Comparison of ENCODE assay signal across 8 cellular contexts in genomic region chr19:38676023-38676877, GRCh38. TPM values are rescaled to one million over a fixed set of nuclear protein-coding genes. Genes with fewer than 3 reads are reported as not detected.
DNase-seq lines count a peak whose midpoint lies in the region; ATAC-seq and TF ChIP-seq lines count a peak whose summit lies in the region.

No MANE protein-coding gene starts in this region.

- intact Hi-C loops in left cardiac atrium (cut with DNase I): no loop called here

- no peaks in the 10 kb centered on the region for H3K27me3 Mint-ChIP-seq in WTC11 (ENCODE audit: low read depth)
- no peaks in the 10 kb centered on the region for H3K27me3 Mint-ChIP-seq in stimulated activated memory B cell treated with anti-CD40 and anti-IgM and Interleukin-4, amounts not matched to agents 10 μg/mL and 1 μg/mL and 100 μg/mL, for 72 hours

- TF ChIP-seq CTCF in WTC11 (IDR thresholded peaks at IDR 0.05): no peak

- peak overlapping the region; percentile 89 for H3K27ac Mint-ChIP-seq in WTC11
- H3K27ac Mint-ChIP-seq in stimulated activated memory B cell treated with anti-CD40 and anti-IgM and Interleukin-4, amounts not matched to agents 10 μg/mL and 1 μg/mL and 100 μg/mL, for 72 hours: peak overlapping the region; percentile 80

- no peaks in the 10 kb centered on the region for H3K9me3 Mint-ChIP-seq in WTC11
- H3K9me3 Mint-ChIP-seq in stimulated activated memory B cell treated with anti-CD40 and anti-IgM and Interleukin-4, amounts not matched to agents 10 μg/mL and 1 μg/mL and 100 μg/mL, for 72 hours: no peaks in the 10 kb centered on the region

- no peak overlapping the region for H3K4me3 Mint-ChIP-seq in WTC11
- H3K4me3 Mint-ChIP-seq in stimulated activated memory B cell treated with anti-CD40 and anti-IgM and Interleukin-4, amounts not matched to agents 10 μg/mL and 1 μg/mL and 100 μg/mL, for 72 hours: no peak overlapping the region

- DNase-seq in HCEC 1CT: peak; percentile 22
- DNase-seq in WTC11 (ENCODE audit: low spot score): no peak
- peak; percentile 52 for DNase-seq in left cardiac atrium
- no peak for DNase-seq in NCI-H526 treated with DMSO at 0.1 percent for 48 hours (lab: John Stamatoyannopoulos, UW)
- DNase-seq in SIG-M5 (lab: John Stamatoyannopoulos, UW): no peak

- POLR2A ChIA-PET in WTC11 (lab: Charles Lee): interaction anchor here (0.6 to 0.9 kb wide), 5 partner anchors 10 to 278 kb away, joined by 3 to 4 read pairs (median 3); partner anchors contain the start of gene ACTN4

- peaks cover 13% of the 10 kb centered on the region for H3K36me3 Mint-ChIP-seq in WTC11
- H3K36me3 Mint-ChIP-seq in stimulated activated memory B cell treated with anti-CD40 and anti-IgM and Interleukin-4, amounts not matched to agents 10 μg/mL and 1 μg/mL and 100 μg/mL, for 72 hours: peaks cover 35% of the 10 kb centered on the region

- peaks cover 62% of the 10 kb centered on the region for H3K4me1 Mint-ChIP-seq in WTC11
- peaks cover 80% of the 10 kb centered on the region for H3K4me1 Mint-ChIP-seq in stimulated activated memory B cell treated with anti-CD40 and anti-IgM and Interleukin-4, amounts not matched to agents 10 μg/mL and 1 μg/mL and 100 μg/mL, for 72 hours

- no peak for ATAC-seq in WTC11
- ATAC-seq in left cardiac atrium: peak; percentile 7 to 16
- no peak for ATAC-seq in stimulated activated memory B cell treated with anti-CD40 and anti-IgM and Interleukin-4, amounts not matched to agents 10 μg/mL and 1 μg/mL and 100 μg/mL, for 72 hours
- ATAC-seq in GM19397 (IDR thresholded peaks at IDR 0.05; ENCODE audit: unreplicated experiment): no peak
- no peak for ATAC-seq in GM18861 (IDR thresholded peaks at IDR 0.05; ENCODE audit: unreplicated experiment)

- CTCF ChIA-PET in WTC11 (lab: Charles Lee): interaction anchor here (0.8 to 2.2 kb wide), 6 partner anchors 10 to 43 kb away, joined by 3 to 9 read pairs (median 5); no protein-coding TSS in a partner anchor

TF ChIP-seq in WTC11, 78 proteins besides CTCF, POLR2A, EP300 and RAD21:
- no peak for TF ChIP-seq JUN (CRISPR knock-in tag; IDR thresholded peaks at IDR 0.05)
- TF ChIP-seq E2F5 (CRISPR knock-in tag; IDR thresholded peaks at IDR 0.05): no peak
- no peak for TF ChIP-seq ATF1 (CRISPR knock-in tag; IDR thresholded peaks at IDR 0.05)
- TF ChIP-seq ATF3 (CRISPR knock-in tag; conservative IDR thresholded peaks at IDR 0.05): no peak
- no peak for TF ChIP-seq USF1 (CRISPR knock-in tag; IDR thresholded peaks at IDR 0.05)
- TF ChIP-seq ZNF281 (CRISPR knock-in tag; IDR thresholded peaks at IDR 0.05): no peak
- TF ChIP-seq NR3C1 (CRISPR knock-in tag; conservative IDR thresholded peaks at IDR 0.05; ENCODE audit: low read depth): no peak
- TF ChIP-seq PRDM15 (CRISPR knock-in tag; IDR thresholded peaks at IDR 0.05): no peak

RNA-seq across cellular contexts. Expression of gene ACTN4, which starts 28.8 kb away (rescaled TPM):
- total RNA-seq in WTC11 (2021): 484 to 511 TPM (median 506 TPM) in 3 replicates
- 100 to 1,000 TPM; 160 to 333 TPM for total RNA-seq in left cardiac atrium

RNA-seq across cellular contexts. Expression of gene EIF3K, which starts 57.3 kb away (rescaled TPM):
- total RNA-seq in WTC11 (2021) (389 to 416 TPM (median 410 TPM) in 3 replicates), left cardiac atrium (100 to 1,000 TPM; 515 to 563 TPM)

RNA-seq across cellular contexts. Expression of gene MAP4K1, which starts 58.5 kb away (rescaled TPM):
- 14.0 to 25.0 TPM (median 24.5 TPM) in 3 replicates for total RNA-seq in WTC11 (2021)
- total RNA-seq in left cardiac atrium: 1 to 10 TPM; 3.1 TPM

Comparison
In these comparisons a context has a peak if more than half of its experiments do, and no peak if none do; other contexts are left out.
1. DNase-seq: peak in HCEC 1CT (single experiment) and left cardiac atrium (single experiment); none in WTC11 (single experiment), NCI-H526 treated with DMSO at 0.1 percent for 48 hours (single experiment) and SIG-M5 (single experiment).
2. ATAC-seq: peak in left cardiac atrium (2 of 2); none in WTC11 (single experiment), stimulated activated memory B cell treated with anti-CD40 and anti-IgM and Interleukin-4, amounts not matched to agents 10 μg/mL and 1 μg/mL and 100 μg/mL, for 72 hours (single experiment), GM19397 (single experiment) and GM18861 (single experiment).